In the genomic region with DNA sequence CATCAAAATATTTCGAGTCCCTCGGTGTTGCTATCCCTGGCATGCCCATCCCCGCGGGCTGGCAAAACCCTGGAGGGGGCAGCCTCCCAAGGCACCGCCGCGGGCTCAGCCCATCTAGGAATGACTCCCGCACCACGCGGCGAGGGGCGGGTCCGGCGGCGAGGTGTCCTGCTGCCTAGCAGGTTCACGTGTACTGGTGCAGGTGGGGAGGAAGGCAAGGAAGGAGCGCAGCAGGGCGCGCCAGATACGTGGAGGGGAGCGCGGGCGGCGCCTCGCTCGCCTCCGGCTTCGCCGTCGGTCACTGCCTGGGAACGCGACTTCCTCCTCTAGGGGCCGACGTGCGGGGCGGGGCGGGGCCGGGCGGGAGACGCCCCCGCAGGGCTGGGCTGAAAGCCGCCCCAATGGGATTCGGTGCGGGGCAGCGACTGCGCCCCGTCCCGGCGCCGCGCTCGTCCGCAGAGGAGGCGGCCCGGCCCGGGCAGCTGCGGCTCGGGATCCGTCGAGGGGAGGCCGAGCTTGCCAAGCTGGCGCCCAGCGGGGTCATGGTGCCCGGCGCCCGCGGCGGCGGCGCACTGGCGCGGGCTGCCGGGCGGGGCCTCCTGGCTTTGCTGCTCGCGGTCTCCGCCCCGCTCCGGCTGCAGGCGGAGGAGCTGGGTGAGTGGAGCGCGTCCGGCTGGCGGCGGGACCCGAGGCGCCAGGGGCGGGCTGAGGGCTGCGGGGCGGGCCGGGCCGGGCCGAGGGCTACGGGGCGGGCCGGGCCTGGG, we compare ENCODE assay signal across 8 cellular contexts. TPM values are rescaled to one million over a fixed set of nuclear protein-coding genes. Genes with fewer than 3 reads are reported as not detected.
DNase-seq lines count a peak whose midpoint lies in the region; ATAC-seq lines count a peak whose summit lies in the region.

A gene (plus strand): TSS at position 435 of the 764 bp plus-strand sequence. CDS start 108 bp downstream, at position 543.

- peaks cover 15% of the 10 kb centered on the region for H3K4me1 Mint-ChIP-seq in activated CD4-positive, alpha-beta T cell treated with anti-CD3 and anti-CD28 coated beads for 36 hours

- ATAC-seq in GM18517 (IDR thresholded peaks at IDR 0.05; ENCODE audit: unreplicated experiment): peak; percentile 74
- peak; percentile 82 for ATAC-seq in HG02970 (IDR thresholded peaks at IDR 0.05; ENCODE audit: low FRiP score, unreplicated experiment)
- peak; percentile 86 for ATAC-seq in activated CD4-positive, alpha-beta T cell treated with anti-CD3 and anti-CD28 coated beads for 36 hours

- POLR2A ChIA-PET in activated CD4-positive, alpha-beta T cell treated with anti-CD3 and anti-CD28 coated beads for 36 hours (lab: Charles Lee): interaction anchor here (0.7 kb wide), 1 partner anchor 9 kb away, joined by 3 read pairs; no protein-coding TSS in a partner anchor

- H3K36me3 Mint-ChIP-seq in activated CD4-positive, alpha-beta T cell treated with anti-CD3 and anti-CD28 coated beads for 36 hours (ENCODE audit: low read depth): no peaks in the 10 kb centered on the region

- peak within 1 kb of the TSS; percentile 75 for H3K4me3 Mint-ChIP-seq in activated CD4-positive, alpha-beta T cell treated with anti-CD3 and anti-CD28 coated beads for 36 hours

- H3K27ac Mint-ChIP-seq in activated CD4-positive, alpha-beta T cell treated with anti-CD3 and anti-CD28 coated beads for 36 hours: peak within 1 kb of the TSS; percentile 27

- peak; percentile 80 for DNase-seq in 8988T
- DNase-seq in NCI-H226: peak; percentile 77
- peak; percentile 72 for DNase-seq in activated CD4-positive, alpha-beta T cell treated with anti-CD3 and anti-CD28 coated beads for 36 hours
- DNase-seq in dedifferentiated amniotic fluid mesenchymal stem cell (ENCODE audit: extremely low spot score): peak; percentile 67
- DNase-seq in left kidney (ENCODE audit: low read depth, low spot score): peak; percentile 91
- DNase-seq in stimulated activated CD4-positive, alpha-beta T cell treated with anti-CD3 and anti-CD28 coated beads, Interleukin-2, amount 100 ng/mL, for 24 hours: peak; percentile 57 to 68

- H3K9me3 Mint-ChIP-seq in activated CD4-positive, alpha-beta T cell treated with anti-CD3 and anti-CD28 coated beads for 36 hours (ENCODE audit: low read depth): no peaks in the 10 kb centered on the region

- CTCF ChIA-PET in activated CD4-positive, alpha-beta T cell treated with anti-CD3 and anti-CD28 coated beads for 36 hours (lab: Charles Lee): interaction anchor here (0.6 to 1.6 kb wide), 3 partner anchors 32 to 78 kb away, joined by 3 to 5 read pairs (median 3); no protein-coding TSS in a partner anchor

- peaks cover 50% of the 10 kb centered on the region for H3K27me3 Mint-ChIP-seq in activated CD4-positive, alpha-beta T cell treated with anti-CD3 and anti-CD28 coated beads for 36 hours

- intact Hi-C loops in activated CD4-positive, alpha-beta T cell treated with anti-CD3 and anti-CD28 coated beads for 36 hours (cut with DNase I, micrococcal nuclease): loop anchor here (1.0 to 10.0 kb wide), 7 partner anchors 34 to 798 kb away; a partner anchor contains a TSS

RNA-seq across cellular contexts. Expression of the gene that starts here (rescaled TPM):
- 1 to 10 TPM; 1.2 to 1.6 TPM for total RNA-seq in activated CD4-positive, alpha-beta T cell treated with anti-CD3 and anti-CD28 coated beads for 36 hours

Comparison
In these comparisons a context has a peak if more than half of its experiments do, and no peak if none do; other contexts are left out.
1. Peak in every context shown above with its lines: DNase-seq and ATAC-seq.